Comparison of ENCODE assay signal across 14 cellular contexts in the genomic region with DNA sequence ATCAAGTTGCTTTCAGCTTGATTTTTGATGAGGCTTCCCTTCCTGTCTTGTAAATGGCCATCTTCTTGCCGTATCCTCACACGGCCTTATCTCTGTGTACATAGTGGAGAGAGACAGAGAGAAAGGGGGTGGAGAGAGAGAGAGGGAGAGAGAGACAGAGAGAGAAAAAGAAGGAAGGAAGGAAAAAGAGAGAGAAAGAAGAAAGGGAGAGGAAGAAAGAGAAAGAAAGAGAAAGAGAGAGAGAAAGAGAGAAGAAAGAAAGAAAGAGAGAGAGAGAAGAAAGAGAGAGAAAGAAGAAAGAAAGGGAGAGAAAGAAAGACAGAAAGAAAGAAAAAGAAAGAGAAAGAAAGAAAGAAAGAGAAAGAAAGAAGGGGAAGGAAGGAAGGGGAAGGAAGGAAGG. TPM values are rescaled to one million over a fixed set of nuclear protein-coding genes. Genes with fewer than 3 reads are reported as not detected.
DNase-seq lines count a peak whose midpoint lies in the region; ATAC-seq and TF ChIP-seq lines count a peak whose summit lies in the region.
"Had no signal": no experiment of that assay in that cellular context is flagged by ENCODE, and none has a peak within 500 bp of the region (broad histone marks: within the 10 kb centered on the region; RNA-seq: fewer than 3 reads in every experiment).

No MANE protein-coding gene starts in this region.

- H3K4me3 Mint-ChIP-seq in CD8-positive, alpha-beta T cell = no peak overlapping the region
- H3K4me3 Mint-ChIP-seq in WTC11 (no peak overlapping the region), neural progenitor cell (no peak overlapping the region)
- H3K4me3 Mint-ChIP-seq: CD14-positive monocyte; CD8-positive, alpha-beta memory T cell had no signal

- no peaks in the 10 kb centered on the region for H4K20me1 ChIP-seq in neural progenitor cell (ENCODE audit: low read depth)

- no peak overlapping the region for H3K27ac ChIP-seq in CD8-positive, alpha-beta T cell (ENCODE audit: low read depth, low read length)
- peak overlapping the region; percentile 37 for H3K27ac ChIP-seq in muscle layer of duodenum (ENCODE audit: low read length)
- H3K27ac ChIP-seq in stomach smooth muscle (ENCODE audit: low read length) = peak overlapping the region; percentile 0
- no peak overlapping the region for H3K27ac ChIP-seq in effector memory CD4-positive, alpha-beta T cell (ENCODE audit: insufficient read depth, low read length, poor library complexity, severe bottlenecking)
- no peak overlapping the region for H3K27ac ChIP-seq in neural progenitor cell

- no peak overlapping the region for H3K4me2 ChIP-seq in neural progenitor cell

- CTCF ChIA-PET in CD8-positive, alpha-beta T cell (lab: Charles Lee) = no interaction called here
- CTCF ChIA-PET in WTC11 (lab: Charles Lee) = no interaction called here

- no peak overlapping the region for H3K27ac Mint-ChIP-seq in CD8-positive, alpha-beta T cell
- no peak overlapping the region for H3K27ac Mint-ChIP-seq in WTC11
- no peak overlapping the region for H3K27ac Mint-ChIP-seq in neural progenitor cell
- H3K27ac Mint-ChIP-seq: CD14-positive monocyte; CD8-positive, alpha-beta memory T cell had no signal

- POLR2A ChIA-PET in CD8-positive, alpha-beta T cell (lab: Charles Lee) = no interaction called here
- POLR2A ChIA-PET in WTC11 (lab: Charles Lee) = no interaction called here

- ATAC-seq in CD8-positive, alpha-beta T cell = no peak
- ATAC-seq in WTC11 = no peak
- ATAC-seq: HepG2 had no signal

- H3K9ac ChIP-seq in stomach smooth muscle (ENCODE audit: low read length in 2 of 2) (no peak overlapping the region), neural progenitor cell (no peak overlapping the region)

- H3K27me3 Mint-ChIP-seq in CD8-positive, alpha-beta T cell (ENCODE audit: low read depth) = no peaks in the 10 kb centered on the region
- H3K27me3 Mint-ChIP-seq in WTC11 (ENCODE audit: low read depth) = no peaks in the 10 kb centered on the region
- H3K27me3 Mint-ChIP-seq in neural progenitor cell (ENCODE audit: insufficient read depth, low read depth) = no peaks in the 10 kb centered on the region
- H3K27me3 Mint-ChIP-seq: CD8-positive, alpha-beta memory T cell had no signal

- intact Hi-C loops in CD8-positive, alpha-beta T cell (cut with DNase I, micrococcal nuclease) = no loop called here

- DNase-seq in CD8-positive, alpha-beta T cell = no peak
- DNase-seq in WTC11 (ENCODE audit: low spot score) (no peak), NCI-H2171 (lab: John Stamatoyannopoulos, UW) (no peak), neural progenitor cell (ENCODE audit: low spot score) (no peak)
- no peak for DNase-seq in effector memory CD4-positive, alpha-beta T cell
- no peak for DNase-seq in NK-92 treated with Interleukin-12 subunit alpha and Interleukin-12 subunit beta, amount 100 ng/mL, for 24 hours (lab: John Stamatoyannopoulos, UW)
- DNase-seq: Caco-2; CD8-positive, alpha-beta memory T cell; GF-D8 had no signal

- H3K36me3 Mint-ChIP-seq in CD8-positive, alpha-beta T cell = no peaks in the 10 kb centered on the region
- no peaks in the 10 kb centered on the region for H3K36me3 Mint-ChIP-seq in WTC11
- H3K36me3 Mint-ChIP-seq in neural progenitor cell = no peaks in the 10 kb centered on the region
- H3K36me3 Mint-ChIP-seq: CD14-positive monocyte had no signal

- H3K4me1 ChIP-seq in CD8-positive, alpha-beta T cell (ENCODE audit: insufficient read depth, low read length) = no peaks in the 10 kb centered on the region
- H3K4me1 ChIP-seq in muscle layer of duodenum (ENCODE audit: control insufficient read depth in 1 of 2, insufficient read depth in 2 of 2, low read length in 2 of 2) = peaks cover 0 to 16% of the 10 kb centered on the region in 2 donors
- peaks cover 9% of the 10 kb centered on the region for H3K4me1 ChIP-seq in stomach smooth muscle (ENCODE audit: control insufficient read depth, insufficient read depth, low read length)
- no peaks in the 10 kb centered on the region for H3K4me1 ChIP-seq in effector memory CD4-positive, alpha-beta T cell (ENCODE audit: control insufficient read depth, insufficient read depth, low read length, poor library complexity, severe bottlenecking)
- H3K4me1 ChIP-seq in neural progenitor cell = peaks cover 7% of the 10 kb centered on the region
- H3K4me1 ChIP-seq: Caco-2, HAP-1 had no signal

- no peaks in the 10 kb centered on the region for H3F3A ChIP-seq in neural progenitor cell (ENCODE audit: low read depth)

- no peaks in the 10 kb centered on the region for H3K9me3 Mint-ChIP-seq in CD8-positive, alpha-beta T cell
- H3K9me3 Mint-ChIP-seq in WTC11 (no peaks in the 10 kb centered on the region), neural progenitor cell (no peaks in the 10 kb centered on the region)
- H3K9me3 Mint-ChIP-seq: CD8-positive, alpha-beta memory T cell had no signal

- no peaks in the 10 kb centered on the region for H3K4me1 Mint-ChIP-seq in CD8-positive, alpha-beta T cell (ENCODE audit: low read depth)
- H3K4me1 Mint-ChIP-seq in WTC11 (no peaks in the 10 kb centered on the region), neural progenitor cell (peaks cover 16% of the 10 kb centered on the region)

- H3K36me3 ChIP-seq in CD8-positive, alpha-beta T cell (ENCODE audit: insufficient read depth, low read length) = no peaks in the 10 kb centered on the region
- no peaks in the 10 kb centered on the region for H3K36me3 ChIP-seq in muscle layer of duodenum (ENCODE audit: control insufficient read depth in 1 of 2, insufficient read depth in 2 of 2, low read length in 2 of 2)
- no peaks in the 10 kb centered on the region for H3K36me3 ChIP-seq in stomach smooth muscle (ENCODE audit: control insufficient read depth in 2 of 2, insufficient read depth in 2 of 2, low read length in 2 of 2)
- H3K36me3 ChIP-seq in effector memory CD4-positive, alpha-beta T cell (ENCODE audit: control insufficient read depth, insufficient read depth, low read length) = no peaks in the 10 kb centered on the region
- H3K36me3 ChIP-seq in neural progenitor cell = no peaks in the 10 kb centered on the region
- H3K36me3 ChIP-seq: HAP-1 had no signal

- H3K79me2 ChIP-seq in neural progenitor cell (ENCODE audit: low read depth) = no peaks in the 10 kb centered on the region

- no peaks in the 10 kb centered on the region for H3K27me3 ChIP-seq in CD8-positive, alpha-beta T cell (ENCODE audit: insufficient read depth, low read length)
- H3K27me3 ChIP-seq in muscle layer of duodenum (ENCODE audit: low read depth, low read length) (no peaks in the 10 kb centered on the region), stomach smooth muscle (ENCODE audit: control insufficient read depth in 1 of 2, insufficient read depth in 2 of 2, low read length in 2 of 2) (no peaks in the 10 kb centered on the region), neural progenitor cell (no peaks in the 10 kb centered on the region)
- no peaks in the 10 kb centered on the region for H3K27me3 ChIP-seq in effector memory CD4-positive, alpha-beta T cell (replicated peaks; ENCODE audit: control insufficient read depth, insufficient read depth, low read length, poor library complexity, severe bottlenecking)

- TF ChIP-seq CTCF in CD8-positive, alpha-beta T cell (IDR thresholded peaks at IDR 0.05) = peak; percentile 18
- no peak for TF ChIP-seq CTCF in WTC11 (IDR thresholded peaks at IDR 0.05)
- no peak for TF ChIP-seq CTCF in neural progenitor cell (IDR thresholded peaks at IDR 0.05)

- no peak overlapping the region for H2AFZ ChIP-seq in neural progenitor cell (replicated peaks)

- no peak overlapping the region for H3K4me3 ChIP-seq in CD8-positive, alpha-beta T cell (ENCODE audit: low read depth, low read length)
- H3K4me3 ChIP-seq in muscle layer of duodenum (ENCODE audit: low read depth in 1 of 2, low read length in 2 of 2) (no peak overlapping the region), stomach smooth muscle (ENCODE audit: low read length in 2 of 2) (no peak overlapping the region), neural progenitor cell (no peak overlapping the region)
- no peak overlapping the region for H3K4me3 ChIP-seq in effector memory CD4-positive, alpha-beta T cell (ENCODE audit: insufficient read depth, low read depth, low read length, poor library complexity, severe bottlenecking)
- H3K4me3 ChIP-seq: HAP-1 had no signal

- no peaks in the 10 kb centered on the region for H3K9me3 ChIP-seq in CD8-positive, alpha-beta T cell (ENCODE audit: low read length)
- H3K9me3 ChIP-seq in muscle layer of duodenum (ENCODE audit: control insufficient read depth in 1 of 2, low read length in 2 of 2) = no peaks in the 10 kb centered on the region
- H3K9me3 ChIP-seq in stomach smooth muscle (ENCODE audit: control insufficient read depth in 2 of 2, low read length in 2 of 2) = no peaks in the 10 kb centered on the region
- no peaks in the 10 kb centered on the region for H3K9me3 ChIP-seq in effector memory CD4-positive, alpha-beta T cell (ENCODE audit: control insufficient read depth, low read length)
- H3K9me3 ChIP-seq in neural progenitor cell (ENCODE audit: low read depth) = no peaks in the 10 kb centered on the region
- H3K9me3 ChIP-seq: Caco-2, HAP-1 had no signal

TF ChIP-seq in WTC11, 78 proteins besides CTCF, POLR2A, EP300 and RAD21:
- TF ChIP-seq ZNF263 (CRISPR knock-in tag; IDR thresholded peaks at IDR 0.05; ENCODE audit: low read depth) = no peak
- TF ChIP-seq, protein P1, sequence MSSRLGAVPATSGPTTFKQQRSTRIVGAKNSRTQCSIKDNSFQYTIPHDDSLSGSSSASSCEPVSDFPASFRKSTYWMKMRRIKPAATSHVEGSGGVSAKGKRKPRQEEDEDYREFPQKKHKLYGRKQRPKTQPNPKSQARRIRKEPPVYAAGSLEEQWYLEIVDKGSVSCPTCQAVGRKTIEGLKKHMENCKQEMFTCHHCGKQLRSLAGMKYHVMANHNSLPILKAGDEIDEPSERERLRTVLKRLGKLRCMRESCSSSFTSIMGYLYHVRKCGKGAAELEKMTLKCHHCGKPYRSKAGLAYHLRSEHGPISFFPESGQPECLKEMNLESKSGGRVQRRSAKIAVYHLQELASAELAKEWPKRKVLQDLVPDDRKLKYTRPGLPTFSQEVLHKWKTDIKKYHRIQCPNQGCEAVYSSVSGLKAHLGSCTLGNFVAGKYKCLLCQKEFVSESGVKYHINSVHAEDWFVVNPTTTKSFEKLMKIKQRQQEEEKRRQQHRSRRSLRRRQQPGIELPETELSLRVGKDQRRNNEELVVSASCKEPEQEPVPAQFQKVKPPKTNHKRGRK (CRISPR knock-in tag; IDR thresholded peaks at IDR 0.05; ENCODE audit: borderline replicate concordance) = 0 out of 2 replicates have a peak, but pooled peaks have one; percentile 50
TF ChIP-seq in WTC11: peak in this region for 1.

RNA-seq across cellular contexts. Expression of a gene that starts 46.6 kb away (rescaled TPM):
- 1 to 10 TPM; 4.6 to 7.3 TPM for total RNA-seq in CD8-positive, alpha-beta T cell
- 4.1 to 6.5 TPM (median 4.6 TPM) in 3 replicates for total RNA-seq in WTC11 (2021)
- total RNA-seq in neural progenitor cell (ENCODE audit: low replicate concordance) = 2.2 and 3.9 TPM in 2 replicates

RNA-seq across cellular contexts. Expression of a gene that starts 46.6 kb away (rescaled TPM):
- total RNA-seq in CD8-positive, alpha-beta T cell = 10 to 100 TPM; 13.4 to 13.7 TPM
- total RNA-seq in WTC11 (2021) (13.6 to 18.7 TPM (median 17.8 TPM) in 3 replicates), neural progenitor cell (ENCODE audit: low replicate concordance) (8.5 and 11.7 TPM in 2 replicates)

Comparison
In these comparisons a context has a peak if more than half of its experiments do, and no peak if none do; other contexts are left out.
1. H3K27ac ChIP-seq: peak in muscle layer of duodenum (single experiment) and stomach smooth muscle (single experiment); none in CD8-positive, alpha-beta T cell (single experiment), effector memory CD4-positive, alpha-beta T cell (single experiment) and neural progenitor cell (single experiment).